Comparison of ENCODE assay signal across 10 cellular contexts in genomic region chr21:42193131-42193671, GRCh38.
DNase-seq lines count a peak whose midpoint lies in the region; ATAC-seq lines count a peak whose summit lies in the region.
"Had no signal": no experiment of that assay in that cellular context is flagged by ENCODE, and none has a peak within 500 bp of the region (broad histone marks: within the 10 kb centered on the region; RNA-seq: fewer than 3 reads in every experiment).

No MANE protein-coding gene starts in this region.

- no peak for ATAC-seq in stimulated activated memory B cell treated with anti-CD40 and anti-IgM and Interleukin-4, amounts not matched to agents 10 μg/mL and 1 μg/mL and 100 μg/mL, for 72 hours
- ATAC-seq: upper lobe of right lung had no signal

- H3K27ac Mint-ChIP-seq in stimulated activated naive CD8-positive, alpha-beta T cell treated with anti-CD3 and anti-CD28 coated beads, Interleukin-15, Interleukin-2, amounts not matched to agents 100 ng/mL and 50 ng/mL, for 24 hours: peak overlapping the region; percentile 31
- no peak overlapping the region for H3K27ac Mint-ChIP-seq in stimulated activated memory B cell treated with anti-CD40 and anti-IgM and Interleukin-4, amounts not matched to agents 10 μg/mL and 1 μg/mL and 100 μg/mL, for 72 hours

- DNase-seq in stimulated activated CD4-positive, alpha-beta T cell treated with anti-CD3 and anti-CD28 coated beads, Interleukin-12 subunit alpha, Interleukin-12 subunit beta, amount 100 ng/mL, for 48 hours (ENCODE audit: low read depth in 2 of 3, low spot score in 1 of 3): peak; percentile 35 to 63 (median 40)
- DNase-seq in stimulated activated CD4-positive, alpha-beta T cell treated with anti-CD3 and anti-CD28 coated beads, Interleukin-4, amount 100 ng/mL, for 4 hours: no peak
- peak; percentile 56 for DNase-seq in activated effector memory CD4-positive, alpha-beta T cell treated with Interleukin-2 at 50 U/mL for 16 hours
- DNase-seq in iris pigment epithelial cell (ENCODE audit: low read depth) (peak; percentile 58), HuH-7.5 (ENCODE audit: low spot score) (no peak), GM19240 (ENCODE audit: insufficient read length, low spot score) (no peak)
- DNase-seq: NCI-H2171, upper lobe of right lung had no signal

- H3K4me3 Mint-ChIP-seq in stimulated activated naive CD8-positive, alpha-beta T cell treated with anti-CD3 and anti-CD28 coated beads, Interleukin-15, Interleukin-2, amounts not matched to agents 100 ng/mL and 50 ng/mL, for 24 hours: peak overlapping the region; percentile 22
- no peak overlapping the region for H3K4me3 Mint-ChIP-seq in stimulated activated memory B cell treated with anti-CD40 and anti-IgM and Interleukin-4, amounts not matched to agents 10 μg/mL and 1 μg/mL and 100 μg/mL, for 72 hours

- H3K36me3 Mint-ChIP-seq in stimulated activated naive CD8-positive, alpha-beta T cell treated with anti-CD3 and anti-CD28 coated beads, Interleukin-15, Interleukin-2, amounts not matched to agents 100 ng/mL and 50 ng/mL, for 24 hours (ENCODE audit: low read depth): no peaks in the 10 kb centered on the region
- H3K36me3 Mint-ChIP-seq in stimulated activated memory B cell treated with anti-CD40 and anti-IgM and Interleukin-4, amounts not matched to agents 10 μg/mL and 1 μg/mL and 100 μg/mL, for 72 hours: no peaks in the 10 kb centered on the region

- H3K9me3 Mint-ChIP-seq in stimulated activated naive CD8-positive, alpha-beta T cell treated with anti-CD3 and anti-CD28 coated beads, Interleukin-15, Interleukin-2, amounts not matched to agents 100 ng/mL and 50 ng/mL, for 24 hours: no peaks in the 10 kb centered on the region
- H3K9me3 Mint-ChIP-seq in stimulated activated memory B cell treated with anti-CD40 and anti-IgM and Interleukin-4, amounts not matched to agents 10 μg/mL and 1 μg/mL and 100 μg/mL, for 72 hours: no peaks in the 10 kb centered on the region

- no peaks in the 10 kb centered on the region for H3K27me3 Mint-ChIP-seq in stimulated activated naive CD8-positive, alpha-beta T cell treated with anti-CD3 and anti-CD28 coated beads, Interleukin-15, Interleukin-2, amounts not matched to agents 100 ng/mL and 50 ng/mL, for 24 hours
- H3K27me3 Mint-ChIP-seq in stimulated activated memory B cell treated with anti-CD40 and anti-IgM and Interleukin-4, amounts not matched to agents 10 μg/mL and 1 μg/mL and 100 μg/mL, for 72 hours: no peaks in the 10 kb centered on the region

- H3K4me1 Mint-ChIP-seq in stimulated activated naive CD8-positive, alpha-beta T cell treated with anti-CD3 and anti-CD28 coated beads, Interleukin-15, Interleukin-2, amounts not matched to agents 100 ng/mL and 50 ng/mL, for 24 hours (ENCODE audit: low read depth): peaks cover 66% of the 10 kb centered on the region
- H3K4me1 Mint-ChIP-seq in stimulated activated memory B cell treated with anti-CD40 and anti-IgM and Interleukin-4, amounts not matched to agents 10 μg/mL and 1 μg/mL and 100 μg/mL, for 72 hours: peaks cover 32% of the 10 kb centered on the region

Comparison
In these comparisons a context has a peak if more than half of its experiments do, and no peak if none do; other contexts are left out.
1. DNase-seq: peak in stimulated activated CD4-positive, alpha-beta T cell treated with anti-CD3 and anti-CD28 coated beads, Interleukin-12 subunit alpha, Interleukin-12 subunit beta, amount 100 ng/mL, for 48 hours (3 of 3), activated effector memory CD4-positive, alpha-beta T cell treated with Interleukin-2 at 50 U/mL for 16 hours (single experiment) and iris pigment epithelial cell (single experiment); none in stimulated activated CD4-positive, alpha-beta T cell treated with anti-CD3 and anti-CD28 coated beads, Interleukin-4, amount 100 ng/mL, for 4 hours (0 of 2), HuH-7.5 (single experiment) and GM19240 (single experiment).